12 cellular contexts compared by ENCODE assay signal in the genomic region with DNA sequence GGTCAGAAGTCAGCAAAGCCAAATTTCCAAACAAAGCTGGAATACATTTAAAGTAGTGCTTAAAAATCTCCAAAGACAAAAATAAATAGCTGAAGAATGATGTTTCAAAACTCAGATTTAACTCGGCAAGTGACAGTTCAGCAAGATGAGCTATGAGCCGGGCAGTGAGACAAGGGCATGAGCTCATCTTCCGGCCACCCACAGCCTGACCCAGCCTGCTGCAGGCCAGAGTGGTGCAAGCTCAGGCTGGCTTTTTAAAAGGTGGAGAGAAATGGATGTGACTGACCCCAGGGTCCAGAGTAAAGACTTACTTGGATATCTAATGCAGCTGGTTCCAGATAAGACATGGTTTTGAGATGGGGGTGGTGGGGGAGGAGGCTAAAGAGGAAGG.
DNase-seq lines count a peak whose midpoint lies in the region; ATAC-seq and TF ChIP-seq lines count a peak whose summit lies in the region.
"Had no signal": no experiment of that assay in that cellular context is flagged by ENCODE, and none has a peak within 500 bp of the region (broad histone marks: within the 10 kb centered on the region; RNA-seq: fewer than 3 reads in every experiment).

No MANE protein-coding gene starts in this region.

- H3K27me3 ChIP-seq in right lobe of liver (no peaks in the 10 kb centered on the region), spleen (replicated peaks in 1 of 7) (no peaks in the 10 kb centered on the region)

- ATAC-seq in right lobe of liver = peak; percentile 53 to 98 (median 70)
- ATAC-seq in WTC11 = no peak
- ATAC-seq: stimulated activated naive B cell treated with anti-CD40 and anti-IgM and Interleukin-4, amounts not matched to agents 10 μg/mL and 1 μg/mL and 100 μg/mL, for 72 hours; T-cell had no signal

- CTCF ChIA-PET in WTC11 (lab: Charles Lee) = interaction anchor here (0.6 to 0.9 kb wide), 2 partner anchors 184 to 931 kb away, joined by 3 read pairs; no protein-coding TSS in a partner anchor

- no peaks in the 10 kb centered on the region for H3K27me3 Mint-ChIP-seq in WTC11 (ENCODE audit: low read depth)
- peaks cover 7% of the 10 kb centered on the region for H3K27me3 Mint-ChIP-seq in T-helper 2 cell treated with Interferon-gamma antibody and Interleukin-4, amounts not matched to agents 5 μg/mL and 100 μg/mL, for 36 hours (ENCODE audit: low read depth)
- peaks cover 3% of the 10 kb centered on the region for H3K27me3 Mint-ChIP-seq in activated naive CD8-positive, alpha-beta T cell treated with anti-CD3 and anti-CD28 coated beads for 36 hours

- no peak overlapping the region for H3K27ac Mint-ChIP-seq in WTC11
- H3K27ac Mint-ChIP-seq in T-helper 2 cell treated with Interferon-gamma antibody and Interleukin-4, amounts not matched to agents 5 μg/mL and 100 μg/mL, for 36 hours = no peak overlapping the region
- H3K27ac Mint-ChIP-seq in activated naive CD8-positive, alpha-beta T cell treated with anti-CD3 and anti-CD28 coated beads for 36 hours = no peak overlapping the region
- H3K27ac Mint-ChIP-seq: stimulated activated naive B cell treated with anti-CD40 and anti-IgM and Interleukin-4, amounts not matched to agents 10 μg/mL and 1 μg/mL and 100 μg/mL, for 72 hours; T-cell had no signal

- H3K4me3 Mint-ChIP-seq in WTC11 = no peak overlapping the region
- H3K4me3 Mint-ChIP-seq in T-helper 2 cell treated with Interferon-gamma antibody and Interleukin-4, amounts not matched to agents 5 μg/mL and 100 μg/mL, for 36 hours = no peak overlapping the region
- no peak overlapping the region for H3K4me3 Mint-ChIP-seq in activated naive CD8-positive, alpha-beta T cell treated with anti-CD3 and anti-CD28 coated beads for 36 hours
- H3K4me3 Mint-ChIP-seq: stimulated activated naive B cell treated with anti-CD40 and anti-IgM and Interleukin-4, amounts not matched to agents 10 μg/mL and 1 μg/mL and 100 μg/mL, for 72 hours; T-cell had no signal

- POLR2A ChIA-PET in WTC11 (lab: Charles Lee) = no interaction called here

- DNase-seq in HCEC 1CT (peak; percentile 74), choroid plexus epithelial cell (ENCODE audit: low read depth) (peak; percentile 70), right lobe of liver (peak in 2 of 3 donors; percentile 52 to 70), spleen (no peak), WTC11 (ENCODE audit: low spot score) (no peak), NCI-H524 (lab: John Stamatoyannopoulos, UW) (no peak)
- no peak for DNase-seq in T-helper 2 cell treated with Interferon-gamma antibody and Interleukin-4, amounts not matched to agents 5 μg/mL and 100 μg/mL, for 36 hours (ENCODE audit: low spot score)
- DNase-seq in activated naive CD8-positive, alpha-beta T cell treated with anti-CD3 and anti-CD28 coated beads for 36 hours = no peak
- DNase-seq: NCI-H187 treated with DMSO at 0.1 percent for 48 hours; occipital lobe; stimulated activated naive B cell treated with anti-CD40 and anti-IgM and Interleukin-4, amounts not matched to agents 10 μg/mL and 1 μg/mL and 100 μg/mL, for 72 hours; T-cell had no signal

- peaks cover 7% of the 10 kb centered on the region for H3K9me3 Mint-ChIP-seq in WTC11
- no peaks in the 10 kb centered on the region for H3K9me3 Mint-ChIP-seq in T-helper 2 cell treated with Interferon-gamma antibody and Interleukin-4, amounts not matched to agents 5 μg/mL and 100 μg/mL, for 36 hours
- H3K9me3 Mint-ChIP-seq in activated naive CD8-positive, alpha-beta T cell treated with anti-CD3 and anti-CD28 coated beads for 36 hours = no peaks in the 10 kb centered on the region
- H3K9me3 Mint-ChIP-seq: T-cell had no signal

- no peak overlapping the region for H3K4me3 ChIP-seq in choroid plexus epithelial cell (ENCODE audit: low read depth, low read length)
- no peak overlapping the region for H3K4me3 ChIP-seq in right lobe of liver
- no peak overlapping the region for H3K4me3 ChIP-seq in spleen

- H3K4me1 ChIP-seq in right lobe of liver = peaks cover 0 to 8% (median 0%) of the 10 kb centered on the region in 4 donors
- no peaks in the 10 kb centered on the region for H3K4me1 ChIP-seq in spleen

- intact Hi-C loops in right lobe of liver (cut with DNase I) = no loop called here
- intact Hi-C loops in spleen (cut with DNase I; ENCODE audit: low total_unique reads) = no loop called here

- peaks cover 27% of the 10 kb centered on the region for H3K4me1 Mint-ChIP-seq in WTC11
- H3K4me1 Mint-ChIP-seq in T-helper 2 cell treated with Interferon-gamma antibody and Interleukin-4, amounts not matched to agents 5 μg/mL and 100 μg/mL, for 36 hours (ENCODE audit: low read depth) = no peaks in the 10 kb centered on the region
- H3K4me1 Mint-ChIP-seq in activated naive CD8-positive, alpha-beta T cell treated with anti-CD3 and anti-CD28 coated beads for 36 hours = no peaks in the 10 kb centered on the region
- H3K4me1 Mint-ChIP-seq: stimulated activated naive B cell treated with anti-CD40 and anti-IgM and Interleukin-4, amounts not matched to agents 10 μg/mL and 1 μg/mL and 100 μg/mL, for 72 hours; T-cell had no signal

- no peaks in the 10 kb centered on the region for H3K9me3 ChIP-seq in right lobe of liver
- no peaks in the 10 kb centered on the region for H3K9me3 ChIP-seq in spleen

- H3K36me3 ChIP-seq in right lobe of liver (no peaks in the 10 kb centered on the region), spleen (no peaks in the 10 kb centered on the region)

- H3K27ac ChIP-seq in right lobe of liver (no peak overlapping the region), spleen (peak overlapping the region in 7 of 8 donors; percentile 31 to 70 (median 46))

- H3K36me3 Mint-ChIP-seq in WTC11 = no peaks in the 10 kb centered on the region
- no peaks in the 10 kb centered on the region for H3K36me3 Mint-ChIP-seq in T-helper 2 cell treated with Interferon-gamma antibody and Interleukin-4, amounts not matched to agents 5 μg/mL and 100 μg/mL, for 36 hours (ENCODE audit: low read depth)
- no peaks in the 10 kb centered on the region for H3K36me3 Mint-ChIP-seq in activated naive CD8-positive, alpha-beta T cell treated with anti-CD3 and anti-CD28 coated beads for 36 hours
- H3K36me3 Mint-ChIP-seq: stimulated activated naive B cell treated with anti-CD40 and anti-IgM and Interleukin-4, amounts not matched to agents 10 μg/mL and 1 μg/mL and 100 μg/mL, for 72 hours; T-cell had no signal

- TF ChIP-seq POLR2A in right lobe of liver (IDR thresholded peaks at IDR 0.05) = peak; percentile 17
- no peak for TF ChIP-seq POLR2A in spleen (IDR thresholded peaks at IDR 0.05)

- TF ChIP-seq CTCF in choroid plexus epithelial cell (conservative IDR thresholded peaks at IDR 0.05; ENCODE audit: low read depth, low read length) (no peak), right lobe of liver (IDR thresholded peaks at IDR 0.05) (no peak), spleen (IDR thresholded peaks at IDR 0.05 in 8 of 11, conservative IDR thresholded peaks at IDR 0.05 in 3 of 11) (no peak), WTC11 (IDR thresholded peaks at IDR 0.05) (no peak)

- WGBS in right lobe of liver (ENCODE audit: insufficient coverage, low coverage, low lambda C conversion rate, missing lambda C conversion rate) = 10% methylated on average over 3 of the region's 3 CpGs
- WGBS in spleen, 5 donors = 56 to 82% (median 67%) methylated on average over 3 of the region's 3 CpGs

TF ChIP-seq in WTC11, 78 proteins besides CTCF, POLR2A, EP300 and RAD21 (continues in another document):
- TF ChIP-seq ATF1 (CRISPR knock-in tag; IDR thresholded peaks at IDR 0.05) (no peak), HMGXB4 (CRISPR knock-in tag; IDR thresholded peaks at IDR 0.05) (no peak), ZNF396 (CRISPR knock-in tag; IDR thresholded peaks at IDR 0.05; ENCODE audit: borderline replicate concordance) (no peak), ZNF423 (CRISPR knock-in tag; IDR thresholded peaks at IDR 0.05) (no peak)
- TF ChIP-seq, protein P1, sequence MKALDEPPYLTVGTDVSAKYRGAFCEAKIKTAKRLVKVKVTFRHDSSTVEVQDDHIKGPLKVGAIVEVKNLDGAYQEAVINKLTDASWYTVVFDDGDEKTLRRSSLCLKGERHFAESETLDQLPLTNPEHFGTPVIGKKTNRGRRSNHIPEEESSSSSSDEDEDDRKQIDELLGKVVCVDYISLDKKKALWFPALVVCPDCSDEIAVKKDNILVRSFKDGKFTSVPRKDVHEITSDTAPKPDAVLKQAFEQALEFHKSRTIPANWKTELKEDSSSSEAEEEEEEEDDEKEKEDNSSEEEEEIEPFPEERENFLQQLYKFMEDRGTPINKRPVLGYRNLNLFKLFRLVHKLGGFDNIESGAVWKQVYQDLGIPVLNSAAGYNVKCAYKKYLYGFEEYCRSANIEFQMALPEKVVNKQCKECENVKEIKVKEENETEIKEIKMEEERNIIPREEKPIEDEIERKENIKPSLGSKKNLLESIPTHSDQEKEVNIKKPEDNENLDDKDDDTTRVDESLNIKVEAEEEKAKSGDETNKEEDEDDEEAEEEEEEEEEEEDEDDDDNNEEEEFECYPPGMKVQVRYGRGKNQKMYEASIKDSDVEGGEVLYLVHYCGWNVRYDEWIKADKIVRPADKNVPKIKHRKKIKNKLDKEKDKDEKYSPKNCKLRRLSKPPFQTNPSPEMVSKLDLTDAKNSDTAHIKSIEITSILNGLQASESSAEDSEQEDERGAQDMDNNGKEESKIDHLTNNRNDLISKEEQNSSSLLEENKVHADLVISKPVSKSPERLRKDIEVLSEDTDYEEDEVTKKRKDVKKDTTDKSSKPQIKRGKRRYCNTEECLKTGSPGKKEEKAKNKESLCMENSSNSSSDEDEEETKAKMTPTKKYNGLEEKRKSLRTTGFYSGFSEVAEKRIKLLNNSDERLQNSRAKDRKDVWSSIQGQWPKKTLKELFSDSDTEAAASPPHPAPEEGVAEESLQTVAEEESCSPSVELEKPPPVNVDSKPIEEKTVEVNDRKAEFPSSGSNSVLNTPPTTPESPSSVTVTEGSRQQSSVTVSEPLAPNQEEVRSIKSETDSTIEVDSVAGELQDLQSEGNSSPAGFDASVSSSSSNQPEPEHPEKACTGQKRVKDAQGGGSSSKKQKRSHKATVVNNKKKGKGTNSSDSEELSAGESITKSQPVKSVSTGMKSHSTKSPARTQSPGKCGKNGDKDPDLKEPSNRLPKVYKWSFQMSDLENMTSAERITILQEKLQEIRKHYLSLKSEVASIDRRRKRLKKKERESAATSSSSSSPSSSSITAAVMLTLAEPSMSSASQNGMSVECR (CRISPR knock-in tag; IDR thresholded peaks at IDR 0.05; ENCODE audit: borderline replicate concordance) = no peak

Comparison
In these comparisons a context has a peak if more than half of its experiments do, and no peak if none do; other contexts are left out.
1. DNase-seq: peak in HCEC 1CT (single experiment), choroid plexus epithelial cell (single experiment) and right lobe of liver (2 of 3); none in spleen (single experiment), WTC11 (single experiment), T-helper 2 cell treated with Interferon-gamma antibody and Interleukin-4, amounts not matched to agents 5 μg/mL and 100 μg/mL, for 36 hours (single experiment), activated naive CD8-positive, alpha-beta T cell treated with anti-CD3 and anti-CD28 coated beads for 36 hours (single experiment) and NCI-H524 (0 of 2).
2. H3K27ac ChIP-seq: peak in spleen (7 of 8); none in right lobe of liver (0 of 3).